In the genomic region with DNA sequence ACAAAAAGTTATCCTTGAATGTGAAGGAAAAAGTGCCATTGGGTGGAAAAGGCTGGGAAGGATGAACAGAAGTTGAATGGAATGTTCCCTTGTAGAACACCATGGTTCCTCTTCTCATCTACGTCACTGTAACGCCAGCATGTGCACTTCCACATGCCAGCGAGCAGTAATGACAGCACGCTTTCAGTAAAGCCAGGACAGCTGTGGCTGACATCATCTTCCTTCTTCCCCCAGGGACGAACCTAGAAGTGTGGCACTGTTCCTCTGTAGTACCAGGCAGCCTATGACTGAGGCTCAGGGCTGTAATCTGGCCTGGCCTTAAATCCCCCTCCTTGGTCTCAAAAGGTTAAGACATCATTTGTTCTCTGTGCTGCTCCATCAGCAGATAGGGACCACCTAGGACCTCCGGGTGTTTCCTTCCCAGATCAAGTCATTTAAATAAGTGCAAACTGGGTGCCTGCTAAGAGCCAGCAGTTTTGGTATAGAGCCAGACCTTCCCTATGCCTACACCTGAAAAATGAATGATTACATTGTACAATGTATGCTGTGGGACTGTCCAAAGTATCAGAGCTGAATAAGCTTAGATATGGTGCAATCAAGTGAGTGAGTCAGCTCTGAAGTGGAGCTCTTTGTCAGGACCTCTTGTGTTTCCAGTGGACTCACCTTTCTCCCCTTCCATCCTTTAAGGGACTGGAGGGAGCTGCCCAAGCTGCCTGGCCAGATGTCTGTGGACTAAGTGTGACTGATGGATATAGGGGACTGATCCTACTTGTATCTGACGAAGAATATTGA, we compare ENCODE assay signal across 14 cellular contexts. TPM values are rescaled to one million over a fixed set of nuclear protein-coding genes. Genes with fewer than 3 reads are reported as not detected.
DNase-seq lines count a peak whose midpoint lies in the region; ATAC-seq and TF ChIP-seq lines count a peak whose summit lies in the region.
"Had no signal": no experiment of that assay in that cellular context is flagged by ENCODE, and none has a peak within 500 bp of the region (broad histone marks: within the 10 kb centered on the region; RNA-seq: fewer than 3 reads in every experiment).

No MANE protein-coding gene starts in this region.

- H3K27me3 Mint-ChIP-seq in activated B cell treated with CpG ODN at 0.5 μM for 24 hours = peaks cover 24% of the 10 kb centered on the region
- H3K27me3 Mint-ChIP-seq in memory B cell = peaks cover 8% of the 10 kb centered on the region
- peaks cover 19% of the 10 kb centered on the region for H3K27me3 Mint-ChIP-seq in WTC11 (ENCODE audit: low read depth)

- POLR2A ChIA-PET in activated B cell treated with CpG ODN at 0.5 μM for 24 hours (lab: Charles Lee) (interaction anchor here (0.5 to 0.6 kb wide), 2 partner anchors 31 to 133 kb away, joined by 3 to 6 read pairs; no protein-coding TSS in a partner anchor), WTC11 (lab: Charles Lee) (no interaction called here)

- CTCF ChIA-PET in activated B cell treated with CpG ODN at 0.5 μM for 24 hours (lab: Charles Lee) (no interaction called here), WTC11 (lab: Charles Lee) (no interaction called here)

- H3K4me1 Mint-ChIP-seq in activated B cell treated with CpG ODN at 0.5 μM for 24 hours (peaks cover 2% of the 10 kb centered on the region), memory B cell (no peaks in the 10 kb centered on the region), WTC11 (peaks cover 4% of the 10 kb centered on the region)

- H3K27ac Mint-ChIP-seq in activated B cell treated with CpG ODN at 0.5 μM for 24 hours (no peak overlapping the region), memory B cell (no peak overlapping the region), WTC11 (no peak overlapping the region)
- H3K27ac Mint-ChIP-seq: CD8-positive, alpha-beta memory T cell had no signal

- H3K36me3 Mint-ChIP-seq in activated B cell treated with CpG ODN at 0.5 μM for 24 hours (ENCODE audit: low read depth) = no peaks in the 10 kb centered on the region
- H3K36me3 Mint-ChIP-seq in memory B cell = no peaks in the 10 kb centered on the region
- peaks cover 13% of the 10 kb centered on the region for H3K36me3 Mint-ChIP-seq in WTC11
- H3K36me3 Mint-ChIP-seq: CD8-positive, alpha-beta memory T cell had no signal

- H3K4me3 Mint-ChIP-seq in activated B cell treated with CpG ODN at 0.5 μM for 24 hours (no peak overlapping the region), memory B cell (no peak overlapping the region), WTC11 (no peak overlapping the region)
- H3K4me3 Mint-ChIP-seq: CD8-positive, alpha-beta memory T cell had no signal

- intact Hi-C loops in activated B cell treated with CpG ODN at 0.5 μM for 24 hours (cut with micrococcal nuclease) = no loop called here

- H3K9me3 Mint-ChIP-seq in activated B cell treated with CpG ODN at 0.5 μM for 24 hours (no peaks in the 10 kb centered on the region), memory B cell (no peaks in the 10 kb centered on the region), WTC11 (peaks cover 28% of the 10 kb centered on the region)
- H3K9me3 Mint-ChIP-seq: CD8-positive, alpha-beta memory T cell had no signal

- DNase-seq in CD1c-positive myeloid dendritic cell (ENCODE audit: extremely low spot score) (peak; percentile 72), LoVo (ENCODE audit: low spot score) (peak; percentile 9), activated B cell treated with CpG ODN at 0.5 μM for 24 hours (no peak), memory B cell (ENCODE audit: low spot score in 2 of 2) (no peak), WTC11 (ENCODE audit: low spot score) (no peak), NCI-H345 (lab: John Stamatoyannopoulos, UW) (no peak), GDM1 (lab: John Stamatoyannopoulos, UW) (no peak)
- DNase-seq: activated naive CD4-positive, alpha-beta T cell treated with Interleukin-2 at 50 U/mL for 16 hours; CD8-positive, alpha-beta memory T cell; cortex of kidney; NCI-H2029; posterior cingulate gyrus had no signal

- TF ChIP-seq CTCF in activated B cell treated with CpG ODN at 0.5 μM for 24 hours (IDR thresholded peaks at IDR 0.05) (no peak), WTC11 (IDR thresholded peaks at IDR 0.05) (no peak)

- ATAC-seq in activated B cell treated with CpG ODN at 0.5 μM for 24 hours (ENCODE audit: low read depth) (peak; percentile 47), memory B cell (ENCODE audit: low read depth) (peak; percentile 80), WTC11 (no peak), GM21360 (IDR thresholded peaks at IDR 0.05; ENCODE audit: unreplicated experiment) (no peak)
- ATAC-seq: gastrocnemius medialis had no signal

TF ChIP-seq in WTC11, 78 proteins besides CTCF, POLR2A, EP300 and RAD21:
- TF ChIP-seq NFATC4 (CRISPR knock-in tag; IDR thresholded peaks at IDR 0.05) = no peak
- TF ChIP-seq IRF2 (CRISPR knock-in tag; IDR thresholded peaks at IDR 0.05; ENCODE audit: borderline replicate concordance, low read depth) = no peak
- no peak for TF ChIP-seq CREM (CRISPR knock-in tag; IDR thresholded peaks at IDR 0.05)
- no peak for TF ChIP-seq CREB1 (CRISPR knock-in tag; IDR thresholded peaks at IDR 0.05)
- no peak for TF ChIP-seq HMGA2 (CRISPR knock-in tag; IDR thresholded peaks at IDR 0.05)
- no peak for TF ChIP-seq PRRX2 (CRISPR knock-in tag; IDR thresholded peaks at IDR 0.05)
- TF ChIP-seq NR2C2 (CRISPR knock-in tag; IDR thresholded peaks at IDR 0.05) = no peak
- no peak for TF ChIP-seq ATF2 (CRISPR knock-in tag; IDR thresholded peaks at IDR 0.05; ENCODE audit: borderline replicate concordance, low read depth)
- TF ChIP-seq ZNF396 (CRISPR knock-in tag; IDR thresholded peaks at IDR 0.05; ENCODE audit: borderline replicate concordance) = no peak

RNA-seq across cellular contexts. Expression of gene SRPRB, which starts 5.6 kb away (rescaled TPM):
- total RNA-seq in activated B cell treated with CpG ODN at 0.5 μM for 24 hours (36.5 and 38.5 TPM in 2 replicates), WTC11 (2021) (40.9 to 42.2 TPM (median 41.2 TPM) in 3 replicates)

RNA-seq across cellular contexts. Expression of gene TF, which starts 53.8 kb away (rescaled TPM):
- 0.10 and 0.29 TPM in 2 replicates for total RNA-seq in activated B cell treated with CpG ODN at 0.5 μM for 24 hours
- 9.3 to 10.9 TPM (median 9.3 TPM) in 3 replicates for total RNA-seq in WTC11 (2021)

Comparison
In these comparisons a context has a peak if more than half of its experiments do, and no peak if none do; other contexts are left out.
1. DNase-seq: peak in CD1c-positive myeloid dendritic cell (single experiment) and LoVo (single experiment); none in activated B cell treated with CpG ODN at 0.5 μM for 24 hours (single experiment), memory B cell (0 of 2), WTC11 (single experiment), NCI-H345 (single experiment) and GDM1 (single experiment).
2. ATAC-seq: peak in activated B cell treated with CpG ODN at 0.5 μM for 24 hours (single experiment) and memory B cell (single experiment); none in WTC11 (single experiment) and GM21360 (single experiment).